8 cellular contexts compared by ENCODE assay signal in the genomic region with DNA sequence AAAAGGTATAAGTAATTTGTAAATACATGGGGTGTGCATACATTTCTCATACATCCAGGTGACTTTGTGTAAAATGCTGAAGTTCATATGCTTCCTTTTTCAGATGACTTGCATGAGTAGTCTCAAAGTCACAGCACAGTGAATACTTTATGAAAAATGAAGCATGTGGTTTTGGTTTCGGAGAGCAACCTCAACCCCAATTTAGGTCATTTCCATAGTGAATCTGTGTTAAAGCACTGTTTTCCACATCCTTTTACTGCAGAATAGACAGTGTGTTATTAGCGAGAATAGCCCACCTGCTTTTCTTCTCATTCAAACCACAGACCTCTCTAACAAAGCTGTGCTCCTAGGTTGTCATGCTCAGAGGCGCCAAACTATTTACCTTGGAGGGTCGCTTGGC.
A peak's percentile ranks its signal among the peaks of the same experiment; 100 is the strongest.
DNase-seq lines count a peak whose midpoint lies in the region; ATAC-seq and TF ChIP-seq lines count a peak whose summit lies in the region.

No MANE protein-coding gene starts in this region.

- no peak overlapping the region for H3K4me3 ChIP-seq in GM06990 (replicated peaks; ENCODE audit: low read depth, low read length)
- no peak overlapping the region for H3K4me3 ChIP-seq in astrocyte of the spinal cord (ENCODE audit: low read depth, low read length)

- ATAC-seq in GM19467 (IDR thresholded peaks at IDR 0.05; ENCODE audit: unreplicated experiment) = peak; percentile 96
- ATAC-seq in HG03175 (IDR thresholded peaks at IDR 0.05; ENCODE audit: unreplicated experiment) = peak; percentile 96
- no peak for ATAC-seq in foreskin keratinocyte

- no peak overlapping the region for H3K27ac ChIP-seq in foreskin keratinocyte

- DNase-seq in GM06990 (ENCODE audit: extremely low read depth, insufficient read length) (peak; percentile 82), astrocyte of the spinal cord (ENCODE audit: low read depth, low spot score) (peak; percentile 77), HT-29 (ENCODE audit: low spot score) (no peak), foreskin keratinocyte (no peak), HUDEP-2 (lab: John Stamatoyannopoulos, UW; ENCODE audit: unreplicated experiment in 76 of 76) (no peak)
- DNase-seq in NK-92 treated with Interleukin-12 subunit alpha and Interleukin-12 subunit beta, amount 100 ng/mL, for 24 hours (lab: John Stamatoyannopoulos, UW) = no peak

- H3K27me3 ChIP-seq in GM06990 (replicated peaks; ENCODE audit: control insufficient read depth, insufficient read depth, low read length) = peaks cover 2% of the 10 kb centered on the region
- H3K27me3 ChIP-seq in foreskin keratinocyte = no peaks in the 10 kb centered on the region

- H3K4me1 ChIP-seq in foreskin keratinocyte = no peaks in the 10 kb centered on the region

- no peaks in the 10 kb centered on the region for H3K36me3 ChIP-seq in GM06990 (ENCODE audit: control insufficient read depth, insufficient read depth, low read length)

- in situ Hi-C loops in astrocyte of the spinal cord (cut with HindIII; ENCODE audit: low sequenced_read_pairs) = no loop called here

- TF ChIP-seq CTCF in GM06990 (IDR thresholded peaks at IDR 0.05; ENCODE audit: insufficient read depth, low read length, poor library complexity, severe bottlenecking) = no peak
- TF ChIP-seq CTCF in astrocyte of the spinal cord (IDR thresholded peaks at IDR 0.05; ENCODE audit: low read depth, low read length) = no peak
- no peak for TF ChIP-seq CTCF in foreskin keratinocyte (conservative IDR thresholded peaks at IDR 0.05)

Comparison
In these comparisons a context has a peak if more than half of its experiments do, and no peak if none do; other contexts are left out.
1. DNase-seq: peak in GM06990 (single experiment) and astrocyte of the spinal cord (single experiment); none in HT-29 (single experiment), NK-92 treated with Interleukin-12 subunit alpha and Interleukin-12 subunit beta, amount 100 ng/mL, for 24 hours (single experiment), foreskin keratinocyte (0 of 2) and HUDEP-2 (0 of 76).